ENCODE assay signal across 34 cellular contexts in the genomic region with DNA sequence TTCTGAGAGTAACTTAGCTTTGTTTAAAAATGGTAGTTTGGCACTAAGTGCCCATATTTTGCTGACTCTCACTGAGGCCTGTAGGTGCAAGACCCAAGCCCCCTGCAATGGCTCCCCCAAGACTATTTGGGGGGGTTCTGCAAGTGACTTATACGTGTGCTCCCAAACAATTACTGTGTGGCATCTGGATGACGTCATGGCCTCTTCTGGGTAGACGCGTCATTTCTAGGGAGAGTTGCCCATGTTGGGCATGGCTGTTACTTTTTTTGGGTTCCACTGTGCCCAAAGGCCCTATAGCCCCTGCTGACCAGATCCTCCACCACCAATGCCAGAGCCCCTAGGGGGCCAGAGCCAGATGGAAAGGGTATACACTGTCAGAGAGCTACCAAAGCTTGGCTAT.
"Had no signal": no experiment of that assay in that cellular context is flagged by ENCODE, and none has a peak within 500 bp of the region (broad histone marks: within the 10 kb centered on the region; RNA-seq: fewer than 3 reads in every experiment).

No MANE protein-coding gene starts in this region.

- H3K4me1 ChIP-seq: adrenal gland, ascending aorta, body of pancreas, breast epithelium had no signal

- DNase-seq: activated effector memory CD4-positive, alpha-beta T cell treated with anti-CD3 and anti-CD28 coated beads, Interleukin-2, amount 50 U/mL, for 16 hours; activated effector memory CD4-positive, alpha-beta T cell treated with Interleukin-2 at 50 U/mL for 16 hours; activated gamma-delta T cell; activated gamma-delta T cell treated with Interleukin-2 at 50 U/mL for 16 hours; activated naive CD4-positive, alpha-beta T cell; activated naive CD4-positive, alpha-beta T cell treated with anti-CD3 and anti-CD28 coated beads for 36 hours; activated naive CD4-positive, alpha-beta T cell treated with anti-CD3 and anti-CD28 coated beads, Interleukin-2, amount 10 ng/mL, durations not matched to agents 7 days and 5 days; activated naive CD4-positive, alpha-beta T cell treated with anti-CD3 and anti-CD28 coated beads, Interleukin-2, amount 50 U/mL, for 16 hours; activated naive CD4-positive, alpha-beta T cell treated with Interleukin-2 at 50 U/mL for 16 hours; activated naive CD8-positive, alpha-beta T cell treated with anti-CD3 and anti-CD28 coated beads for 36 hours; activated naive CD8-positive, alpha-beta T cell treated with anti-CD3 and anti-CD28 coated beads, Interleukin-2, amount 10 ng/mL, durations not matched to agents 7 days and 5 days; activated naive CD8-positive, alpha-beta T cell treated with anti-CD3 and anti-CD28 coated beads, Interleukin-2, amount 50 U/mL, for 24 hours; activated T-cell treated with anti-CD3 and anti-CD28 coated beads, Interleukin-2, amount 50 U/mL, for 1 hour; activated T-cell treated with anti-CD3 and anti-CD28 coated beads, Interleukin-2, amount 50 U/mL, for 24 hours; activated T-cell treated with anti-CD3 and anti-CD28 coated beads, Interleukin-2, amount 50 U/mL, for 4 hours; activated T-cell treated with anti-CD3 and anti-CD28 coated beads, Interleukin-2, amount 50 U/mL, for 48 hours; activated T-cell treated with anti-CD3 and anti-CD28 coated beads, Interleukin-2, amount 50 U/mL, for 72 hours; adrenal gland; amniotic stem cell; amygdala; anterior cingulate cortex; aorta; body of pancreas; brain microvascular endothelial cell; caudate nucleus; central memory CD4-positive, alpha-beta T cell; cerebellar nuclear complex had no signal

- H3K9me3 ChIP-seq: adrenal gland, ascending aorta, body of pancreas, breast epithelium had no signal

- H3K36me3 ChIP-seq: adrenal gland, ascending aorta, brain microvascular endothelial cell, breast epithelium, cardiac muscle cell had no signal

- H3K27ac ChIP-seq: adrenal gland, ascending aorta, body of pancreas, brain microvascular endothelial cell, breast epithelium, cardiac muscle cell had no signal

- FAIRE-seq: astrocyte, bronchial epithelial cell had no signal

- ATAC-seq: activated naive CD4-positive, alpha-beta T cell treated with anti-CD3 and anti-CD28 coated beads, Interleukin-2, amount 50 U/mL, for 72 hours; activated naive CD8-positive, alpha-beta T cell treated with anti-CD3 and anti-CD28 coated beads, Interleukin-2, amount 50 U/mL, for 24 hours; activated T-cell treated with anti-CD3 and anti-CD28 coated beads, Interleukin-2, amount 50 U/mL, for 4 hours; activated T-cell treated with anti-CD3 and anti-CD28 coated beads, Interleukin-2, amount 50 U/mL, for 72 hours; activated T-helper 17 cell treated with anti-CD3 and anti-CD28 coated beads, Interleukin-2, amount 50 U/mL, for 72 hours; body of pancreas had no signal

- H3K4me3 ChIP-seq: adrenal gland, ascending aorta, body of pancreas, breast epithelium, cardiac muscle cell had no signal

- H3K27me3 ChIP-seq: adrenal gland, ascending aorta, body of pancreas, brain microvascular endothelial cell, breast epithelium, cardiac muscle cell had no signal
